Comparison of ENCODE assay signal across 8 cellular contexts in the genomic region with DNA sequence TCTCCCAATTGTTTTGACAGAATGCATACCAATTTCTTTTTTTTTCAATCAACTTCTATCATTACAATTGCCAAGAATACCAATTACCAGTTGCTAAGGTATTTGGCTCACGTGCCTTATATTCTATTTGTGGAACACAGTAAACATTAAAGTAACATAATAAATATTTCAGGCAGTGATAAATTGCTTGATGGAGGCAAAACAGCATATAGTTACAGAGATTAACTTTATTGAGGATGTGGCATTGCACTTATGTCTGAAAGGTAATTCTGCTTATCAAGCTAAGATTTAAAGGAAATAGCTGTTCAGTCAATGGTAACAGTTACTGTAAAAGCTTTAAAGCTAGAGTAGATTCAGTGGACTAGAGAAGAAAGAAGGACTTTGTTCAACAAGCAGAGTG.
"Had no signal": no experiment of that assay in that cellular context is flagged by ENCODE, and none has a peak within 500 bp of the region (broad histone marks: within the 10 kb centered on the region; RNA-seq: fewer than 3 reads in every experiment).

No MANE protein-coding gene starts in this region.

- ATAC-seq: HCT116, HepG2 had no signal

- H3K9me3 ChIP-seq: HAP-1 had no signal

- H2AFZ ChIP-seq: GM23248 had no signal

- DNase-seq: GM23248, GOT3, H7, HFFc6 had no signal

- H3K4me3 ChIP-seq: GM23248, HAP-1 had no signal

- H3K4me1 ChIP-seq: HAP-1 had no signal

- H3K9ac ChIP-seq: GM23248 had no signal

- H3K36me3 ChIP-seq: HAP-1 had no signal

- H3K27ac ChIP-seq: GM23248, HL-60 had no signal
